In genomic region chr10:94299417-94299816, GRCh38 we compare ENCODE assay signal across 10 cellular contexts.
DNase-seq lines count a peak whose midpoint lies in the region; ATAC-seq and TF ChIP-seq lines count a peak whose summit lies in the region.
"Had no signal": no experiment of that assay in that cellular context is flagged by ENCODE, and none has a peak within 500 bp of the region (broad histone marks: within the 10 kb centered on the region; RNA-seq: fewer than 3 reads in every experiment).

No MANE protein-coding gene starts in this region.

- no peaks in the 10 kb centered on the region for H3K27me3 ChIP-seq in right atrium auricular region

- peaks cover 13% of the 10 kb centered on the region for H3K36me3 ChIP-seq in right atrium auricular region

- no peaks in the 10 kb centered on the region for H3K4me1 ChIP-seq in right atrium auricular region
- H3K4me1 ChIP-seq: foreskin keratinocyte had no signal

- H3K27me3 Mint-ChIP-seq in T-cell, result peaks cover 38 to 43% of the 10 kb centered on the region in 2 donors

- TF ChIP-seq CTCF in HFF-Myc (IDR thresholded peaks at IDR 0.05; ENCODE audit: low read depth, low read length, missing control alignments) (no peak), fibroblast of pulmonary artery (IDR thresholded peaks at IDR 0.05; ENCODE audit: low read length, missing control alignments) (no peak), right atrium auricular region (IDR thresholded peaks at IDR 0.05) (no peak)

- DNase-seq in COLO829 (ENCODE audit: low spot score) (peak; percentile 28), HFF-Myc (ENCODE audit: extremely low read depth, low read depth) (peak; percentile 63), T-cell (no peak), fibroblast of pulmonary artery (ENCODE audit: low read depth) (peak; percentile 46), SIG-M5 (lab: John Stamatoyannopoulos, UW) (no peak), right atrium auricular region (ENCODE audit: low spot score) (no peak), NCI-H774 (lab: John Stamatoyannopoulos, UW) (no peak)
- DNase-seq: NCI-H446 had no signal

- no peaks in the 10 kb centered on the region for H3K9me3 Mint-ChIP-seq in T-cell

- no peaks in the 10 kb centered on the region for H3K36me3 Mint-ChIP-seq in T-cell

- POLR2A ChIA-PET in T-cell (lab: Charles Lee), result no interaction called here

- peaks cover 13 to 21% (median 16%) of the 10 kb centered on the region in 3 donors for H3K4me1 Mint-ChIP-seq in T-cell

- H3K9me3 ChIP-seq in right atrium auricular region, result no peaks in the 10 kb centered on the region

- CTCF ChIA-PET in T-cell (lab: Charles Lee), result interaction anchor here (0.6 to 0.9 kb wide), 2 partner anchors 23 to 26 kb away, joined by 3 read pairs; no protein-coding TSS in a partner anchor

- no peak overlapping the region for H3K4me3 ChIP-seq in HFF-Myc (replicated peaks; ENCODE audit: low read depth, low read length)
- H3K4me3 ChIP-seq in fibroblast of pulmonary artery (replicated peaks; ENCODE audit: low read depth, low read length), result no peak overlapping the region
- H3K4me3 ChIP-seq in right atrium auricular region, result no peak overlapping the region

- H3K27ac Mint-ChIP-seq in T-cell, result no peak overlapping the region

- ATAC-seq in T-cell (replicated peaks in 1 of 4) (peak in 3 of 4 experiments; percentile 42 to 65 (median 44)), HG03571 (IDR thresholded peaks at IDR 0.05; ENCODE audit: unreplicated experiment) (no peak)
- ATAC-seq: foreskin keratinocyte had no signal

- H3K4me3 Mint-ChIP-seq in T-cell, result no peak overlapping the region

- no peak overlapping the region for H3K27ac ChIP-seq in right atrium auricular region
- H3K27ac ChIP-seq: foreskin keratinocyte had no signal

Comparison
In these comparisons a context has a peak if more than half of its experiments do, and no peak if none do; other contexts are left out.
1. DNase-seq: peak in COLO829 (single experiment), HFF-Myc (single experiment) and fibroblast of pulmonary artery (single experiment); none in T-cell (0 of 34), SIG-M5 (single experiment), right atrium auricular region (single experiment) and NCI-H774 (single experiment).